ENCODE assay signal across 20 cellular contexts in genomic region chr17:48761114-48761513, GRCh38. TPM values are rescaled to one million over a fixed set of nuclear protein-coding genes. Genes with fewer than 3 reads are reported as not detected.
A peak's percentile ranks its signal among the peaks of the same experiment; 100 is the strongest.
DNase-seq lines count a peak whose midpoint lies in the region; ATAC-seq and TF ChIP-seq lines count a peak whose summit lies in the region.
"Had no signal": no experiment of that assay in that cellular context is flagged by ENCODE, and none has a peak within 500 bp of the region (broad histone marks: within the 10 kb centered on the region; RNA-seq: fewer than 3 reads in every experiment).

No MANE protein-coding gene starts in this region.

- H3K27ac ChIP-seq in mucosa of rectum (ENCODE audit: low read depth in 2 of 2, low read length in 2 of 2), result peak overlapping the region; percentile 69 to 80
- no peak overlapping the region for H3K27ac ChIP-seq in sigmoid colon
- H3K27ac ChIP-seq: BLaER1 treated with 17β-estradiol and CSF1 and Interleukin-3, amounts not matched to agents 10 nM and 100 nM; GM23248 had no signal

- H3K9me3 ChIP-seq in mucosa of rectum (ENCODE audit: control insufficient read depth in 2 of 2, low read length in 2 of 2), result no peaks in the 10 kb centered on the region
- no peaks in the 10 kb centered on the region for H3K9me3 ChIP-seq in sigmoid colon
- H3K9me3 ChIP-seq: BE2C; BLaER1 treated with 17β-estradiol and CSF1 and Interleukin-3, amounts not matched to agents 10 nM and 100 nM; Caco-2 had no signal

- H3K27ac Mint-ChIP-seq in natural killer cell treated with Interleukin-12 subunit alpha and Interleukin-12 subunit beta and Interleukin-15 and Interleukin-18, amount 100 ng/mL, for 72 hours, result no peak overlapping the region
- H3K27ac Mint-ChIP-seq in activated T-helper 1 cell treated with anti-CD3 and anti-CD28 coated beads, Interleukin-12 subunit alpha, Interleukin-12 subunit beta, Interleukin-2, Interleukin-4 antibody, amounts not matched to agents 30 ng/mL and 10 ng/mL and 1 ng/mL, durations not matched to agents 14 hours and 24 hours and 36 hours, result no peak overlapping the region
- H3K27ac Mint-ChIP-seq: CD4-positive, alpha-beta memory T cell; H9 had no signal

- H3K27me3 ChIP-seq in mucosa of rectum (ENCODE audit: control insufficient read depth in 2 of 2, insufficient read depth in 2 of 2, low read length in 2 of 2) (peaks cover 0 to 10% of the 10 kb centered on the region in 2 donors), sigmoid colon (peaks cover 0 to 73% (median 22%) of the 10 kb centered on the region in 3 donors)

- H3K4me1 ChIP-seq in mucosa of rectum (ENCODE audit: control insufficient read depth in 2 of 2, insufficient read depth in 2 of 2, low read length in 2 of 2) (peaks cover 26 to 33% of the 10 kb centered on the region in 2 donors), sigmoid colon (no peaks in the 10 kb centered on the region)
- H3K4me1 ChIP-seq: BE2C, Caco-2 had no signal

- no peak for TF ChIP-seq EP300 in sigmoid colon (IDR thresholded peaks at IDR 0.05)

- no peak overlapping the region for H3K4me3 Mint-ChIP-seq in natural killer cell treated with Interleukin-12 subunit alpha and Interleukin-12 subunit beta and Interleukin-15 and Interleukin-18, amount 100 ng/mL, for 72 hours
- no peak overlapping the region for H3K4me3 Mint-ChIP-seq in activated T-helper 1 cell treated with anti-CD3 and anti-CD28 coated beads, Interleukin-12 subunit alpha, Interleukin-12 subunit beta, Interleukin-2, Interleukin-4 antibody, amounts not matched to agents 30 ng/mL and 10 ng/mL and 1 ng/mL, durations not matched to agents 14 hours and 24 hours and 36 hours
- H3K4me3 Mint-ChIP-seq: CD4-positive, alpha-beta memory T cell; H9 had no signal

- CTCF ChIA-PET in GM10248 (lab: Yijun Ruan, JAX), result interaction anchor here (1.2 to 1.6 kb wide), 2 partner anchors 37 to 272 kb away, joined by 3 to 4 read pairs; no protein-coding TSS in a partner anchor

- POLR2A ChIA-PET in GM10248 (lab: Yijun Ruan, JAX), result no interaction called here

- TF ChIP-seq CTCF in GM10248 (IDR thresholded peaks at IDR 0.05; ENCODE audit: control extremely low read depth, extremely low read depth, low read depth, missing control alignments) (no peak), sigmoid colon (IDR thresholded peaks at IDR 0.05) (no peak)

- H3K4me3 ChIP-seq in mucosa of rectum (ENCODE audit: low read length in 2 of 2) (no peak overlapping the region), sigmoid colon (no peak overlapping the region)
- H3K4me3 ChIP-seq: BLaER1 treated with 17β-estradiol and CSF1 and Interleukin-3, amounts not matched to agents 10 nM and 100 nM; GM12878; GM23248 had no signal

- intact Hi-C loops in sigmoid colon (cut with DNase I), result no loop called here
- intact Hi-C loops in activated T-helper 1 cell treated with anti-CD3 and anti-CD28 coated beads, Interleukin-12 subunit alpha, Interleukin-12 subunit beta, Interleukin-2, Interleukin-4 antibody, amounts not matched to agents 30 ng/mL and 10 ng/mL and 1 ng/mL, durations not matched to agents 14 hours and 24 hours and 36 hours (cut with micrococcal nuclease), result no loop called here

- no peaks in the 10 kb centered on the region for H3K4me1 Mint-ChIP-seq in natural killer cell treated with Interleukin-12 subunit alpha and Interleukin-12 subunit beta and Interleukin-15 and Interleukin-18, amount 100 ng/mL, for 72 hours (ENCODE audit: low read depth in 2 of 2)
- no peaks in the 10 kb centered on the region for H3K4me1 Mint-ChIP-seq in activated T-helper 1 cell treated with anti-CD3 and anti-CD28 coated beads, Interleukin-12 subunit alpha, Interleukin-12 subunit beta, Interleukin-2, Interleukin-4 antibody, amounts not matched to agents 30 ng/mL and 10 ng/mL and 1 ng/mL, durations not matched to agents 14 hours and 24 hours and 36 hours (ENCODE audit: low read depth)
- H3K4me1 Mint-ChIP-seq: CD4-positive, alpha-beta memory T cell; H9 had no signal

- H3K9ac ChIP-seq in mucosa of rectum (ENCODE audit: low read depth in 1 of 2, low read length in 2 of 2), result peak overlapping the region in 1 of 2 donors; percentile 41
- H3K9ac ChIP-seq: BLaER1 treated with 17β-estradiol and CSF1 and Interleukin-3, amounts not matched to agents 10 nM and 100 nM; GM23248 had no signal

- H3K36me3 ChIP-seq in mucosa of rectum (ENCODE audit: control insufficient read depth in 2 of 2, insufficient read depth in 2 of 2, low read length in 2 of 2), result no peaks in the 10 kb centered on the region
- H3K36me3 ChIP-seq in sigmoid colon, result no peaks in the 10 kb centered on the region
- H3K36me3 ChIP-seq: BE2C; BLaER1 treated with 17β-estradiol and CSF1 and Interleukin-3, amounts not matched to agents 10 nM and 100 nM had no signal

- H3K27me3 Mint-ChIP-seq in natural killer cell treated with Interleukin-12 subunit alpha and Interleukin-12 subunit beta and Interleukin-15 and Interleukin-18, amount 100 ng/mL, for 72 hours, result peaks cover 46 to 63% of the 10 kb centered on the region in 2 donors
- peaks cover 71% of the 10 kb centered on the region for H3K27me3 Mint-ChIP-seq in activated T-helper 1 cell treated with anti-CD3 and anti-CD28 coated beads, Interleukin-12 subunit alpha, Interleukin-12 subunit beta, Interleukin-2, Interleukin-4 antibody, amounts not matched to agents 30 ng/mL and 10 ng/mL and 1 ng/mL, durations not matched to agents 14 hours and 24 hours and 36 hours (ENCODE audit: insufficient read depth)

- no peaks in the 10 kb centered on the region for H3K9me3 Mint-ChIP-seq in natural killer cell treated with Interleukin-12 subunit alpha and Interleukin-12 subunit beta and Interleukin-15 and Interleukin-18, amount 100 ng/mL, for 72 hours
- H3K9me3 Mint-ChIP-seq in activated T-helper 1 cell treated with anti-CD3 and anti-CD28 coated beads, Interleukin-12 subunit alpha, Interleukin-12 subunit beta, Interleukin-2, Interleukin-4 antibody, amounts not matched to agents 30 ng/mL and 10 ng/mL and 1 ng/mL, durations not matched to agents 14 hours and 24 hours and 36 hours, result no peaks in the 10 kb centered on the region
- H3K9me3 Mint-ChIP-seq: H9 had no signal

- DNase-seq in AG08395 (ENCODE audit: low spot score), result peak; percentile 1
- peak; percentile 4 for DNase-seq in GM10248 (ENCODE audit: extremely low spot score)
- peak; percentile 3 for DNase-seq in sigmoid colon
- no peak for DNase-seq in natural killer cell treated with Interleukin-12 subunit alpha and Interleukin-12 subunit beta and Interleukin-15 and Interleukin-18, amount 100 ng/mL, for 72 hours (ENCODE audit: low spot score)
- no peak for DNase-seq in activated T-helper 1 cell treated with anti-CD3 and anti-CD28 coated beads, Interleukin-12 subunit alpha, Interleukin-12 subunit beta, Interleukin-2, Interleukin-4 antibody, amounts not matched to agents 30 ng/mL and 10 ng/mL and 1 ng/mL, durations not matched to agents 14 hours and 24 hours and 36 hours (ENCODE audit: low spot score)
- no peak for DNase-seq in NCI-H748 (lab: John Stamatoyannopoulos, UW; ENCODE audit: unreplicated experiment)
- DNase-seq: AML-193; BE2C; Caco-2; CD4-positive, alpha-beta memory T cell; DND-41; GM23248; H9 had no signal

- WGBS in sigmoid colon, 2 donors, result 73 to 83% methylated on average over 6 of the region's 6 CpGs

- H3K36me3 Mint-ChIP-seq in natural killer cell treated with Interleukin-12 subunit alpha and Interleukin-12 subunit beta and Interleukin-15 and Interleukin-18, amount 100 ng/mL, for 72 hours, result no peaks in the 10 kb centered on the region
- H3K36me3 Mint-ChIP-seq in activated T-helper 1 cell treated with anti-CD3 and anti-CD28 coated beads, Interleukin-12 subunit alpha, Interleukin-12 subunit beta, Interleukin-2, Interleukin-4 antibody, amounts not matched to agents 30 ng/mL and 10 ng/mL and 1 ng/mL, durations not matched to agents 14 hours and 24 hours and 36 hours (ENCODE audit: low read depth), result no peaks in the 10 kb centered on the region
- H3K36me3 Mint-ChIP-seq: CD4-positive, alpha-beta memory T cell had no signal

- ATAC-seq in HG03095 (IDR thresholded peaks at IDR 0.05; ENCODE audit: unreplicated experiment), result no peak
- no peak for ATAC-seq in natural killer cell treated with Interleukin-12 subunit alpha and Interleukin-12 subunit beta and Interleukin-15 and Interleukin-18, amount 100 ng/mL, for 72 hours
- ATAC-seq: GM12878, HCT116 had no signal

- no peak for TF ChIP-seq POLR2A in sigmoid colon (IDR thresholded peaks at IDR 0.05)

RNA-seq across cellular contexts. Expression of gene HOXB13, which starts 32.6 kb away (rescaled TPM):
- total RNA-seq in sigmoid colon, result 1 to 10 TPM in 2 of 4 donors, under 1 TPM in 2; 0.36 to 1.5 (median 1.0) TPM
- polyA plus RNA-seq in sigmoid colon, result 10 to 100 TPM; 19.4 to 49.2 (median 26.4) TPM
- total RNA-seq in natural killer cell treated with Interleukin-12 subunit alpha and Interleukin-12 subunit beta and Interleukin-15 and Interleukin-18, amount 100 ng/mL, for 72 hours, result not detected
- total RNA-seq in activated T-helper 1 cell treated with anti-CD3 and anti-CD28 coated beads, Interleukin-12 subunit alpha, Interleukin-12 subunit beta, Interleukin-2, Interleukin-4 antibody, amounts not matched to agents 30 ng/mL and 10 ng/mL and 1 ng/mL, durations not matched to agents 14 hours and 24 hours and 36 hours, result not detected in 2 replicates
- total RNA-seq: CD4-positive, alpha-beta memory T cell; GM23248; H1; H9 had no signal
- polyA plus RNA-seq: AG04450; CD4-positive, alpha-beta memory T cell; GM12878; GM23248; H1 had no signal

RNA-seq across cellular contexts. Expression of gene PRAC2, which starts 38.1 kb away (rescaled TPM):
- 1 to 10 TPM in 1 of 4 donors, not detected in 3; 2.1 TPM for total RNA-seq in sigmoid colon
- 10 to 100 TPM in 2 of 3 donors, 1 to 10 TPM in 1; 7.2 to 20.3 (median 17.5) TPM for polyA plus RNA-seq in sigmoid colon
- total RNA-seq in natural killer cell treated with Interleukin-12 subunit alpha and Interleukin-12 subunit beta and Interleukin-15 and Interleukin-18, amount 100 ng/mL, for 72 hours, result not detected
- total RNA-seq in activated T-helper 1 cell treated with anti-CD3 and anti-CD28 coated beads, Interleukin-12 subunit alpha, Interleukin-12 subunit beta, Interleukin-2, Interleukin-4 antibody, amounts not matched to agents 30 ng/mL and 10 ng/mL and 1 ng/mL, durations not matched to agents 14 hours and 24 hours and 36 hours, result not detected in 2 replicates
- total RNA-seq: Caco-2; CD4-positive, alpha-beta memory T cell; GM12878; GM23248; H1; H9 had no signal
- polyA plus RNA-seq: AG04450; CD4-positive, alpha-beta memory T cell; GM23248; H1 had no signal

RNA-seq across cellular contexts. Expression of gene PRAC1, which starts 38.8 kb away (rescaled TPM):
- 10 to 100 TPM in 1 of 4 donors, 1 to 10 TPM in 1, not detected in 2; 9.1 to 13.5 TPM for total RNA-seq in sigmoid colon
- polyA plus RNA-seq in sigmoid colon, result 100 to 1,000 TPM; 388 to 572 (median 408) TPM
- not detected for total RNA-seq in natural killer cell treated with Interleukin-12 subunit alpha and Interleukin-12 subunit beta and Interleukin-15 and Interleukin-18, amount 100 ng/mL, for 72 hours
- not detected in 2 replicates for total RNA-seq in activated T-helper 1 cell treated with anti-CD3 and anti-CD28 coated beads, Interleukin-12 subunit alpha, Interleukin-12 subunit beta, Interleukin-2, Interleukin-4 antibody, amounts not matched to agents 30 ng/mL and 10 ng/mL and 1 ng/mL, durations not matched to agents 14 hours and 24 hours and 36 hours
- total RNA-seq: Caco-2; CD4-positive, alpha-beta memory T cell; GM12878; GM23248; H1; H9 had no signal
- polyA plus RNA-seq: AG04450; CD4-positive, alpha-beta memory T cell; GM12878; GM23248; H1 had no signal

RNA-seq across cellular contexts. Expression of gene TTLL6, which starts 55.9 kb away (rescaled TPM):
- under 1 TPM in 2 of 4 donors, not detected in 2; under 0.01 to 0.16 TPM for total RNA-seq in sigmoid colon
- 10 to 100 TPM in 1 of 3 donors, 1 to 10 TPM in 2; 3.5 to 10.5 (median 4.2) TPM for polyA plus RNA-seq in sigmoid colon
- not detected for total RNA-seq in natural killer cell treated with Interleukin-12 subunit alpha and Interleukin-12 subunit beta and Interleukin-15 and Interleukin-18, amount 100 ng/mL, for 72 hours
- total RNA-seq in activated T-helper 1 cell treated with anti-CD3 and anti-CD28 coated beads, Interleukin-12 subunit alpha, Interleukin-12 subunit beta, Interleukin-2, Interleukin-4 antibody, amounts not matched to agents 30 ng/mL and 10 ng/mL and 1 ng/mL, durations not matched to agents 14 hours and 24 hours and 36 hours, result not detected in 2 replicates
- total RNA-seq: CD4-positive, alpha-beta memory T cell; GM23248 had no signal
- polyA plus RNA-seq: CD4-positive, alpha-beta memory T cell; GM23248 had no signal

Comparison
In these comparisons a context has a peak if more than half of its experiments do, and no peak if none do; other contexts are left out.
1. DNase-seq: peak in AG08395 (single experiment), GM10248 (single experiment) and sigmoid colon (single experiment); none in natural killer cell treated with Interleukin-12 subunit alpha and Interleukin-12 subunit beta and Interleukin-15 and Interleukin-18, amount 100 ng/mL, for 72 hours (single experiment), activated T-helper 1 cell treated with anti-CD3 and anti-CD28 coated beads, Interleukin-12 subunit alpha, Interleukin-12 subunit beta, Interleukin-2, Interleukin-4 antibody, amounts not matched to agents 30 ng/mL and 10 ng/mL and 1 ng/mL, durations not matched to agents 14 hours and 24 hours and 36 hours (single experiment) and NCI-H748 (single experiment).
2. H3K27ac ChIP-seq: peak in mucosa of rectum (2 of 2); none in sigmoid colon (0 of 4).